In genomic region chr15:89551502-89551901, GRCh38 we compare ENCODE assay signal across 1 cellular context.
TF ChIP-seq lines count a peak whose summit lies in the region.

No MANE protein-coding gene starts in this region.

TF ChIP-seq in SK-N-SH treated with all-trans-retinoic acid at 6 μM for 48 hours, 23 proteins besides CTCF, POLR2A, EP300 and RAD21 (continued from another document):
- TF ChIP-seq BACH2 (CRISPR knock-in tag; IDR thresholded peaks at IDR 0.05; ENCODE audit: borderline replicate concordance) (no peak), PATZ1 (CRISPR knock-in tag; IDR thresholded peaks at IDR 0.05; ENCODE audit: borderline replicate concordance) (no peak), RARB (CRISPR knock-in tag; IDR thresholded peaks at IDR 0.05) (no peak), ZNF565 (CRISPR knock-in tag; conservative IDR thresholded peaks at IDR 0.05; ENCODE audit: low read depth) (no peak), SNAI2 (CRISPR knock-in tag; IDR thresholded peaks at IDR 0.05) (no peak), TCF4 (CRISPR knock-in tag; IDR thresholded peaks at IDR 0.05; ENCODE audit: borderline replicate concordance) (no peak), GLIS3 (CRISPR knock-in tag; IDR thresholded peaks at IDR 0.05) (no peak), CSDC2 (CRISPR knock-in tag; IDR thresholded peaks at IDR 0.05) (no peak), POU6F1 (CRISPR knock-in tag; IDR thresholded peaks at IDR 0.05; ENCODE audit: borderline replicate concordance, low read depth) (no peak), PPARA (CRISPR knock-in tag; IDR thresholded peaks at IDR 0.05; ENCODE audit: borderline replicate concordance) (no peak), ZFP3 (CRISPR knock-in tag; IDR thresholded peaks at IDR 0.05) (no peak), OSR1 (CRISPR knock-in tag; IDR thresholded peaks at IDR 0.05) (no peak)
TF ChIP-seq in SK-N-SH treated with all-trans-retinoic acid at 6 μM for 48 hours: peak in this region for 0.
